9 cellular contexts compared by ENCODE assay signal in the genomic region with DNA sequence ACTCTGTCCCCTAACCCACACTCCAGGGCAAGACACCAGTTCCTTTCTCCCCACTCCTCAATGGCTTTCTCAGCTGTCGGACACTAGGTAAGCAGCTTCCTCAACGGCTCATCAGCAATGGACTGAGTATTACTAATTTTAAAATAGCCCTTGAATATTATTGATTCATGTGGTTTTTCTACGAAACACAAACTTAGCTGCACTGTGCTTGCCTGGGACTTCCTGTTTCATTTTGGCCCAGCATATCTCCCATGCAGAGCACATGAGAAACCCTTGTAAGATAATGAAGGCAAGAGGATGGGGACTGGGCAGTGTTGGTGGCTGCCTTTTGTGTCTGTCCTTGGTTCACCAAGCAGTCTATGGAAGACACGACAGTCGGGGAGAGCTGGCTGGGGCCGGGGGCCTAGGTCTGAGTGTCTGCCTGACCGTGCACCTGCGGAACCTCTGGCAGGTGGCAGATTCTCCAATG. TPM values are rescaled to one million over a fixed set of nuclear protein-coding genes. Genes with fewer than 3 reads are reported as not detected.
DNase-seq lines count a peak whose midpoint lies in the region; ATAC-seq, FAIRE-seq and TF ChIP-seq lines count a peak whose summit lies in the region.
"Had no signal": no experiment of that assay in that cellular context is flagged by ENCODE, and none has a peak within 500 bp of the region (broad histone marks: within the 10 kb centered on the region; RNA-seq: fewer than 3 reads in every experiment).

No MANE protein-coding gene starts in this region.

- no peak overlapping the region for H3K4me3 Mint-ChIP-seq in activated CD8-positive, alpha-beta T cell treated with anti-CD3 and anti-CD28 coated beads for 36 hours

- peak overlapping the region; percentile 60 for H3K27ac Mint-ChIP-seq in activated CD8-positive, alpha-beta T cell treated with anti-CD3 and anti-CD28 coated beads for 36 hours

- peak; percentile 87 for FAIRE-seq in GM12891 (lab: Jason Lieb, UNC)

- 90% methylated on average over 8 of the region's 8 CpGs for WGBS in lower leg skin, 2 donors

- TF ChIP-seq CTCF in activated CD8-positive, alpha-beta T cell treated with anti-CD3 and anti-CD28 coated beads for 36 hours (IDR thresholded peaks at IDR 0.05): no peak
- no peak for TF ChIP-seq CTCF in lower leg skin (IDR thresholded peaks at IDR 0.05)

- CTCF ChIA-PET in activated CD8-positive, alpha-beta T cell treated with anti-CD3 and anti-CD28 coated beads for 36 hours (lab: Charles Lee): interaction anchor here (1.2 to 1.7 kb wide), 2 partner anchors 9 to 13 kb away, joined by 4 read pairs; no protein-coding TSS in a partner anchor

- H3K36me3 Mint-ChIP-seq in activated CD8-positive, alpha-beta T cell treated with anti-CD3 and anti-CD28 coated beads for 36 hours (ENCODE audit: low read depth): no peaks in the 10 kb centered on the region

- no peaks in the 10 kb centered on the region for H3K9me3 Mint-ChIP-seq in activated CD8-positive, alpha-beta T cell treated with anti-CD3 and anti-CD28 coated beads for 36 hours

- TF ChIP-seq POLR2A in GM12891 (IDR thresholded peaks at IDR 0.05; ENCODE audit: low read depth, low read length) (no peak), lower leg skin (IDR thresholded peaks at IDR 0.05) (no peak)

- POLR2A ChIA-PET in activated CD8-positive, alpha-beta T cell treated with anti-CD3 and anti-CD28 coated beads for 36 hours (lab: Charles Lee): interaction anchor here (0.8 kb wide), 1 partner anchor 43 kb away, joined by 4 read pairs; no protein-coding TSS in a partner anchor

- H3K27me3 Mint-ChIP-seq in activated CD8-positive, alpha-beta T cell treated with anti-CD3 and anti-CD28 coated beads for 36 hours: no peaks in the 10 kb centered on the region

- ATAC-seq in GM19455 (IDR thresholded peaks at IDR 0.05; ENCODE audit: unreplicated experiment) (peak; percentile 92), HG03159 (IDR thresholded peaks at IDR 0.05; ENCODE audit: unreplicated experiment) (peak; percentile 94), HG02970 (IDR thresholded peaks at IDR 0.05; ENCODE audit: low FRiP score, unreplicated experiment) (no peak), SK-N-SH treated with all-trans-retinoic acid at 6 μM for 48 hours (no peak)
- ATAC-seq in activated CD8-positive, alpha-beta T cell treated with anti-CD3 and anti-CD28 coated beads for 36 hours: peak; percentile 72

- intact Hi-C loops in activated CD8-positive, alpha-beta T cell treated with anti-CD3 and anti-CD28 coated beads for 36 hours (cut with micrococcal nuclease): no loop called here
- intact Hi-C loops in lower leg skin (cut with DNase I; ENCODE audit: low total_unique reads): no loop called here

- DNase-seq in GM12891 (ENCODE audit: insufficient read length, low spot score) (peak; percentile 49), lower leg skin (ENCODE audit: low spot score in 2 of 2) (no peak), DMS 273 (lab: John Stamatoyannopoulos, UW; ENCODE audit: unreplicated experiment) (no peak)
- DNase-seq in activated CD8-positive, alpha-beta T cell treated with anti-CD3 and anti-CD28 coated beads for 36 hours: no peak
- DNase-seq: NCI-H524 treated with DMSO at 0.1 percent for 48 hours had no signal

- peaks cover 25% of the 10 kb centered on the region for H3K4me1 Mint-ChIP-seq in activated CD8-positive, alpha-beta T cell treated with anti-CD3 and anti-CD28 coated beads for 36 hours (ENCODE audit: low read depth)

- no peak overlapping the region for H3K4me3 ChIP-seq in lower leg skin (ENCODE audit: low read depth, poor library complexity, severe bottlenecking)

TF ChIP-seq in GM12891, 5 proteins besides CTCF, POLR2A, EP300 and RAD21:
- no peak for TF ChIP-seq POLR2AphosphoS5 (IDR thresholded peaks at IDR 0.05; ENCODE audit: low read depth, low read length)
- peak; percentile 49; the same call in 1 of the 2 replicates for TF ChIP-seq TAF1 (IDR thresholded peaks at IDR 0.05; ENCODE audit: low read depth, low read length)
- TF ChIP-seq POU2F2 (IDR thresholded peaks at IDR 0.05; ENCODE audit: low read depth, low read length): no peak
- TF ChIP-seq PAX5 (IDR thresholded peaks at IDR 0.05; ENCODE audit: insufficient read depth, low read length, severe bottlenecking): no peak
- TF ChIP-seq SPI1 (IDR thresholded peaks at IDR 0.05; ENCODE audit: low read depth, low read length): peak; percentile 82

TF ChIP-seq in SK-N-SH treated with all-trans-retinoic acid at 6 μM for 48 hours, 23 proteins besides CTCF, POLR2A, EP300 and RAD21:
- TF ChIP-seq, protein P1, sequence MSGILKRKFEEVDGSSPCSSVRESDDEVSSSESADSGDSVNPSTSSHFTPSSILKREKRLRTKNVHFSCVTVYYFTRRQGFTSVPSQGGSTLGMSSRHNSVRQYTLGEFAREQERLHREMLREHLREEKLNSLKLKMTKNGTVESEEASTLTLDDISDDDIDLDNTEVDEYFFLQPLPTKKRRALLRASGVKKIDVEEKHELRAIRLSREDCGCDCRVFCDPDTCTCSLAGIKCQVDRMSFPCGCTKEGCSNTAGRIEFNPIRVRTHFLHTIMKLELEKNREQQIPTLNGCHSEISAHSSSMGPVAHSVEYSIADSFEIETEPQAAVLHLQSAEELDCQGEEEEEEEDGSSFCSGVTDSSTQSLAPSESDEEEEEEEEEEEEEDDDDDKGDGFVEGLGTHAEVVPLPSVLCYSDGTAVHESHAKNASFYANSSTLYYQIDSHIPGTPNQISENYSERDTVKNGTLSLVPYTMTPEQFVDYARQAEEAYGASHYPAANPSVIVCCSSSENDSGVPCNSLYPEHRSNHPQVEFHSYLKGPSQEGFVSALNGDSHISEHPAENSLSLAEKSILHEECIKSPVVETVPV (CRISPR knock-in tag; IDR thresholded peaks at IDR 0.05): no peak
- TF ChIP-seq OSR1 (CRISPR knock-in tag; IDR thresholded peaks at IDR 0.05) (no peak), ZNF8 (CRISPR knock-in tag; IDR thresholded peaks at IDR 0.05) (no peak), CREB5 (CRISPR knock-in tag; IDR thresholded peaks at IDR 0.05; ENCODE audit: low read depth) (no peak), ISL1 (CRISPR knock-in tag; IDR thresholded peaks at IDR 0.05) (no peak), ARNTL (CRISPR knock-in tag; IDR thresholded peaks at IDR 0.05; ENCODE audit: borderline replicate concordance, low read depth) (no peak), ZC3H10 (CRISPR knock-in tag; IDR thresholded peaks at IDR 0.05) (no peak), ESRRG (CRISPR knock-in tag; IDR thresholded peaks at IDR 0.05) (no peak), TCF4 (CRISPR knock-in tag; IDR thresholded peaks at IDR 0.05; ENCODE audit: borderline replicate concordance) (no peak), PPARA (CRISPR knock-in tag; IDR thresholded peaks at IDR 0.05; ENCODE audit: borderline replicate concordance) (no peak), RARB (CRISPR knock-in tag; IDR thresholded peaks at IDR 0.05) (no peak)
- TF ChIP-seq, protein P2, sequence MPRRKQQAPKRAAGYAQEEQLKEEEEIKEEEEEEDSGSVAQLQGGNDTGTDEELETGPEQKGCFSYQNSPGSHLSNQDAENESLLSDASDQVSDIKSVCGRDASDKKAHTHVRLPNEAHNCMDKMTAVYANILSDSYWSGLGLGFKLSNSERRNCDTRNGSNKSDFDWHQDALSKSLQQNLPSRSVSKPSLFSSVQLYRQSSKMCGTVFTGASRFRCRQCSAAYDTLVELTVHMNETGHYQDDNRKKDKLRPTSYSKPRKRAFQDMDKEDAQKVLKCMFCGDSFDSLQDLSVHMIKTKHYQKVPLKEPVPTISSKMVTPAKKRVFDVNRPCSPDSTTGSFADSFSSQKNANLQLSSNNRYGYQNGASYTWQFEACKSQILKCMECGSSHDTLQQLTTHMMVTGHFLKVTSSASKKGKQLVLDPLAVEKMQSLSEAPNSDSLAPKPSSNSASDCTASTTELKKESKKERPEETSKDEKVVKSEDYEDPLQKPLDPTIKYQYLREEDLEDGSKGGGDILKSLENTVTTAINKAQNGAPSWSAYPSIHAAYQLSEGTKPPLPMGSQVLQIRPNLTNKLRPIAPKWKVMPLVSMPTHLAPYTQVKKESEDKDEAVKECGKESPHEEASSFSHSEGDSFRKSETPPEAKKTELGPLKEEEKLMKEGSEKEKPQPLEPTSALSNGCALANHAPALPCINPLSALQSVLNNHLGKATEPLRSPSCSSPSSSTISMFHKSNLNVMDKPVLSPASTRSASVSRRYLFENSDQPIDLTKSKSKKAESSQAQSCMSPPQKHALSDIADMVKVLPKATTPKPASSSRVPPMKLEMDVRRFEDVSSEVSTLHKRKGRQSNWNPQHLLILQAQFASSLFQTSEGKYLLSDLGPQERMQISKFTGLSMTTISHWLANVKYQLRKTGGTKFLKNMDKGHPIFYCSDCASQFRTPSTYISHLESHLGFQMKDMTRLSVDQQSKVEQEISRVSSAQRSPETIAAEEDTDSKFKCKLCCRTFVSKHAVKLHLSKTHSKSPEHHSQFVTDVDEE (CRISPR knock-in tag; IDR thresholded peaks at IDR 0.05): no peak

RNA-seq across cellular contexts. Expression of gene RNASET2, which starts 48.9 kb away (rescaled TPM):
- 229 TPM for polyA plus RNA-seq in GM12891 (2012; ENCODE audit: low read depth, missing spikeins)
- total RNA-seq in activated CD8-positive, alpha-beta T cell treated with anti-CD3 and anti-CD28 coated beads for 36 hours: 10 to 100 TPM; 69.2 to 70.2 TPM
- total RNA-seq in lower leg skin: 10 to 100 TPM; 42.9 to 54.3 (median 47.7) TPM

Comparison
In these comparisons a context has a peak if more than half of its experiments do, and no peak if none do; other contexts are left out.
1. ATAC-seq: peak in GM19455 (single experiment), HG03159 (single experiment) and activated CD8-positive, alpha-beta T cell treated with anti-CD3 and anti-CD28 coated beads for 36 hours (single experiment); none in HG02970 (single experiment) and SK-N-SH treated with all-trans-retinoic acid at 6 μM for 48 hours (single experiment).